Comparison of ENCODE assay signal across 1 cellular context in the genomic region with DNA sequence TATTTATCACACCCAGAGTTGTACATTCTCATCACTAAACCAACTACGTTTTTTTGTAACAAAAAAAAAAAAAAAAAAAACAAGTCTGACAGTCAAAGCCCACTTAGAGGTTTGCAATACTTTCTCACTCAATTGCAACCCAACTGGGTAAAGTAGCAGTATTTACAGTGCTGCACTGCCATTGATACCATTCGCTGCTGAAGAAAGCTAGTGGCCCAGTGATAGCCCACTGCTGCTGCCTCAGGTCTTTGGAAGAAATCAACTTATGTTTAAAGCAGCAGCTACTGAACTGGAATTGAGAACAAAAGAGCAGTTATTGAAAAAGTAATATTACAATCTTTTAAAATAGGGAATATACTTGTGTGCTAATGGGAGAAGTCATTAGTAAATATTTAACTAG.
TF ChIP-seq lines count a peak whose summit lies in the region.

No MANE protein-coding gene starts in this region.

TF ChIP-seq in K562, 482 proteins besides CTCF, POLR2A, EP300 and RAD21:
- TF ChIP-seq STAT5A (IDR thresholded peaks at IDR 0.05; ENCODE audit: borderline replicate concordance, low read length) (0 out of 2 replicates have a peak, but pooled peaks have one; percentile 9), ILF3 (IDR thresholded peaks at IDR 0.05; ENCODE audit: borderline replicate concordance) (peak; percentile 19; the same call in 1 of the 2 replicates), GATAD2B (IDR thresholded peaks at IDR 0.05; ENCODE audit: borderline replicate concordance) (0 out of 2 replicates have a peak, but pooled peaks have one; percentile 21), SIN3A (IDR thresholded peaks at IDR 0.05; ENCODE audit: borderline replicate concordance in 2 of 2, control insufficient read depth in 1 of 2, low read depth in 2 of 2, low read length in 2 of 2) (peak in 1 of 2 experiments; percentile 46; a peak in 1 of 4 replicates), HDAC3 (IDR thresholded peaks at IDR 0.05; ENCODE audit: borderline replicate concordance, partially characterized antibody) (no peak), POLR2H (tag; IDR thresholded peaks at IDR 0.05; ENCODE audit: low read depth) (0 out of 2 replicates have a peak, but pooled peaks have one; percentile 27), CREBBP (IDR thresholded peaks at IDR 0.05; ENCODE audit: low read depth, low read length) (no peak)
